21 cellular contexts compared by ENCODE assay signal in the genomic region with DNA sequence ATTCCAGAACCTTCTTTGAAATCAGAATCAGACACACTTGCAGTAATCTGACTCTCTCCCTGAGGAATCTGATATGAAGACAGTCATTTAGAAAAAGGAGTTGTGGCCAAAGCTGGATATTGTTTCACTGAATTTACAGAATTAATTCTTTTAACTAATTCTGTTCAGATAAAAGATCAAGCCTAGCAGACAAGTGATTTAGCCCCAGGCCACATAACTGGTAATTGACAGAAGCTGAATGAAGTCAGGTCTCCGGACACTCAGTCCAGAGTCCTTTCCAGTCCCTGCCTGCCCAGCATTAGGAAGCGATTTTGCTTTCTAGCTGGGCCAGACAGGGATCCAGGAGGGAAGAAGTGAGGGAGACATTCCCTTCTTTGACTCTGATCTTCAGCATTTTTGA.
"Had no signal": no experiment of that assay in that cellular context is flagged by ENCODE, and none has a peak within 500 bp of the region (broad histone marks: within the 10 kb centered on the region; RNA-seq: fewer than 3 reads in every experiment).

No MANE protein-coding gene starts in this region.

- H2AFZ ChIP-seq: hepatocyte had no signal

- H3K36me3 ChIP-seq: gastrocnemius medialis, right lobe of liver, thoracic aorta, uterus had no signal

- H3K4me2 ChIP-seq: hepatocyte had no signal

- DNase-seq: activated CD4-positive, alpha-beta T cell treated with anti-CD3 and anti-CD28 coated beads for 4 hours; activated CD4-positive, alpha-beta T cell treated with anti-CD3 and anti-CD28 coated beads, Interleukin-2, amount 50 U/mL, for 4 hours; activated naive CD4-positive, alpha-beta T cell; activated T-cell treated with anti-CD3 and anti-CD28 coated beads for 4 hours; activated T-cell treated with anti-CD3 and anti-CD28 coated beads, Interleukin-2, amount 50 U/mL, for 72 hours; dermis blood vessel endothelial cell; effector memory CD4-positive, alpha-beta T cell; gastrocnemius medialis; islet precursor cell; left ventricle myocardium superior; midbrain; naive thymus-derived CD4-positive, alpha-beta T cell; right lobe of liver; stimulated activated CD4-positive, alpha-beta T cell treated with anti-CD3 and anti-CD28 coated beads, Interleukin-12 subunit alpha, Interleukin-12 subunit beta, amount 100 ng/mL, for 4 hours; stimulated activated CD4-positive, alpha-beta T cell treated with anti-CD3 and anti-CD28 coated beads, Interleukin-4, amount 100 ng/mL, for 1 hour; uterus had no signal

- H3K79me2 ChIP-seq: hepatocyte had no signal

- H3K27me3 ChIP-seq: gastrocnemius medialis, hepatocyte, right lobe of liver, uterus had no signal

- H3K9me3 ChIP-seq: gastrocnemius medialis, right lobe of liver, thoracic aorta, uterus had no signal

- H3K4me1 ChIP-seq: right lobe of liver, uterus had no signal

- ATAC-seq: activated naive CD4-positive, alpha-beta T cell treated with anti-CD3 and anti-CD28 coated beads, Interleukin-2, amount 50 U/mL, for 72 hours; activated T-cell treated with anti-CD3 and anti-CD28 coated beads, Interleukin-2, amount 50 U/mL, for 72 hours; gastrocnemius medialis; left ventricle myocardium superior; naive thymus-derived CD4-positive, alpha-beta T cell; right lobe of liver; stimulated activated effector memory CD8-positive, alpha-beta T cell treated with anti-CD3 and anti-CD28 coated beads, Interleukin-12 subunit alpha, Interleukin-12 subunit beta, amount 100 ng/mL, for 72 hours had no signal

- H3K4me3 ChIP-seq: gastrocnemius medialis, hepatocyte, right lobe of liver, thoracic aorta, uterus had no signal

- H3K27ac ChIP-seq: gastrocnemius medialis, hepatocyte, right lobe of liver, thoracic aorta, uterus, VCaP had no signal
